2 cellular contexts compared by ENCODE assay signal in the genomic region with DNA sequence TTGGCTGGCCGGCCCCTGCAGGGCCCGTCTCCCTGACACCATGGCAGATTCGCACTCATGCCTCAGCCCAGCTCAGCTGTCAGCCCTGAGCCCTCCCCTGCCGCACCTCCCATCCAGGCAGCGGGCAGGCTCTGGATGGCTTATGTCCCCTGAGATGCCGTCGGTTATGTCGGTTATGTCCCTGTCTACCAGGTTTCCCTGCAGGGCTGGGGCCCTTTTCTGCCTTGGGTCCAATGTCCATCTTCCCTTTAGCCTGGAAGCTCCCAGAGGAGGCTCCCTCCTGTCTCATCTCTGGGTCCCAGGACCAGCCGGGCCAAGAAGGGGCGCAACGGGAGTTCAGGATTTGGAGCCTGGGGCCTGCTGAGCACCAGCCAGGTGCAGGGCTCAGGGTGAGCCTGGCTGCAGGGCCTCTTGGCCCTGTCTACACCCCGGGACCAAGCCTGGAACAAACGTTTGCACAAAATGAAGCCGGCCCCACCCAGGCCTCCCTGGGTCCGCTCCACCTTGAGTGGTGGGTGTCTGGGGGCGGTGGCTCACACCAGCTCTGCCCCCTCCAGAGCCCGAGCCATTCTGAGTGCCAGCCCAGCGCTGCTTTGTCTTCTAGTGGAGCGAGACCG. TPM values are rescaled to one million over a fixed set of nuclear protein-coding genes. Genes with fewer than 3 reads are reported as not detected.
"Had no signal": no experiment of that assay in that cellular context is flagged by ENCODE, and none has a peak within 500 bp of the region (broad histone marks: within the 10 kb centered on the region; RNA-seq: fewer than 3 reads in every experiment).

No MANE protein-coding gene starts in this region.

RNA-seq across cellular contexts. Expression of gene BMP8A, which starts 19.2 kb away (rescaled TPM):
- total RNA-seq: osteocyte, stomach had no signal
- polyA plus RNA-seq: stomach had no signal
